In genomic region chr22:44952863-44953790, GRCh38 we compare ENCODE assay signal across 20 cellular contexts. TPM values are rescaled to one million over a fixed set of nuclear protein-coding genes. Genes with fewer than 3 reads are reported as not detected.
DNase-seq lines count a peak whose midpoint lies in the region; ATAC-seq and TF ChIP-seq lines count a peak whose summit lies in the region.
"Had no signal": no experiment of that assay in that cellular context is flagged by ENCODE, and none has a peak within 500 bp of the region (broad histone marks: within the 10 kb centered on the region; RNA-seq: fewer than 3 reads in every experiment).

No MANE protein-coding gene starts in this region.

- H3K4me2 ChIP-seq in OCI-LY7 (ENCODE audit: low read length), result peak overlapping the region; percentile 21; the same call in 1 of the 2 replicates
- H3K4me2 ChIP-seq: A549 had no signal

- H3K9me3 ChIP-seq in HUES48 (ENCODE audit: control insufficient read depth, insufficient read depth, low read length), result peaks cover 8% of the 10 kb centered on the region
- H3K9me3 ChIP-seq in OCI-LY7 (ENCODE audit: low read length), result no peaks in the 10 kb centered on the region
- H3K9me3 ChIP-seq in iPS-18a (ENCODE audit: control insufficient read depth, low read depth, low read length), result peaks cover 7% of the 10 kb centered on the region
- peaks cover 0 to 3% (median 0%) of the 10 kb centered on the region in 4 donors for H3K9me3 ChIP-seq in sigmoid colon
- H3K9me3 ChIP-seq: A549 had no signal

- H3K27me3 ChIP-seq in HUES48 (ENCODE audit: control insufficient read depth, insufficient read depth, low read length) (no peaks in the 10 kb centered on the region), iPS-18a (ENCODE audit: control insufficient read depth, insufficient read depth, low read length) (no peaks in the 10 kb centered on the region), sigmoid colon (peaks cover 0 to 32% (median 4%) of the 10 kb centered on the region in 3 donors)

- peaks cover 4% of the 10 kb centered on the region; the same call in 1 of the 2 replicates for H4K20me1 ChIP-seq in OCI-LY7 (ENCODE audit: insufficient read depth, low read length)

- DNase-seq in GM12865 (ENCODE audit: low read depth) (peak; percentile 43), OCI-LY7 (ENCODE audit: low spot score) (peak; percentile 9), sigmoid colon (no peak), coronary artery (ENCODE audit: low spot score) (no peak)
- DNase-seq in activated CD4-positive, CD25-positive, alpha-beta regulatory T cell treated with anti-CD3 and anti-CD28 coated beads, Interleukin-2, amount 50 U/mL, for 72 hours, result no peak
- DNase-seq: GF-D8, IMR-90, NCI-H1105, NCI-H1930, NCI-H2171 treated with DMSO at 0.1 percent for 48 hours, NCI-H446 treated with DMSO at 0.1 percent for 48 hours, NCI-H748 treated with DMSO at 0.1 percent for 48 hours, Right ventricle myocardium superior had no signal

- H3K9ac ChIP-seq in HUES48 (ENCODE audit: low read depth, low read length), result no peak overlapping the region
- no peak overlapping the region for H3K9ac ChIP-seq in iPS-18a (ENCODE audit: low read length)

- CTCF ChIA-PET in OCI-LY7 (lab: Charles Lee; ENCODE audit: unreplicated experiment), result no interaction called here

- H3K79me2 ChIP-seq in OCI-LY7 (ENCODE audit: insufficient read depth, low read depth, low read length), result no peaks in the 10 kb centered on the region

- POLR2A ChIA-PET in OCI-LY7 (lab: Charles Lee), result no interaction called here

- H3K4me1 ChIP-seq in HUES48 (ENCODE audit: control insufficient read depth, insufficient read depth, low read length) (peaks cover 44% of the 10 kb centered on the region), OCI-LY7 (ENCODE audit: insufficient read depth, low read length, poor library complexity, severe bottlenecking) (peaks cover 13% of the 10 kb centered on the region), iPS-18a (ENCODE audit: control insufficient read depth, low read depth, low read length) (peaks cover 48% of the 10 kb centered on the region), sigmoid colon (no peaks in the 10 kb centered on the region)
- H3K4me1 ChIP-seq: A549 had no signal

- no peak overlapping the region for H2AFZ ChIP-seq in OCI-LY7 (ENCODE audit: low read length)

- ATAC-seq in GM21528 (IDR thresholded peaks at IDR 0.05; ENCODE audit: low FRiP score, unreplicated experiment), result no peak
- ATAC-seq: A549, HCT116 had no signal

- H3K36me3 ChIP-seq in HUES48 (ENCODE audit: control insufficient read depth, insufficient read depth, low read length) (no peaks in the 10 kb centered on the region), OCI-LY7 (ENCODE audit: insufficient read depth, low read length) (no peaks in the 10 kb centered on the region), iPS-18a (ENCODE audit: control insufficient read depth, low read depth, low read length) (peaks cover 6% of the 10 kb centered on the region), sigmoid colon (no peaks in the 10 kb centered on the region)

- 51 to 53% methylated on average over 15 of the region's 15 CpGs for WGBS in sigmoid colon, 2 donors

- intact Hi-C loops in OCI-LY7 (cut with micrococcal nuclease; ENCODE audit: unreplicated experiment), result no loop called here
- intact Hi-C loops in sigmoid colon (cut with DNase I), result no loop called here

- H3K27ac ChIP-seq in HUES48 (ENCODE audit: low read depth, low read length), result peak overlapping the region; percentile 61
- H3K27ac ChIP-seq in OCI-LY7 (ENCODE audit: low read depth, low read length, poor library complexity, severe bottlenecking), result no peak overlapping the region
- no peak overlapping the region for H3K27ac ChIP-seq in iPS-18a (ENCODE audit: low read length)
- no peak overlapping the region for H3K27ac ChIP-seq in sigmoid colon
- no peak overlapping the region for H3K27ac ChIP-seq in coronary artery
- H3K27ac ChIP-seq: A549, C4-2B, SK-N-MC had no signal

- TF ChIP-seq CTCF in GM12865 (IDR thresholded peaks at IDR 0.05; ENCODE audit: insufficient read depth, low read depth, low read length, missing control alignments) (no peak), OCI-LY7 (conservative IDR thresholded peaks at IDR 0.05; ENCODE audit: low read length) (no peak), sigmoid colon (IDR thresholded peaks at IDR 0.05) (no peak), coronary artery (IDR thresholded peaks at IDR 0.05) (no peak)

- H3K4me3 ChIP-seq in GM12865 (ENCODE audit: low read depth, low read length) (no peak overlapping the region; the same call in none of the 2 replicates), HUES48 (ENCODE audit: low read depth, low read length) (no peak overlapping the region), OCI-LY7 (ENCODE audit: low read depth, low read length, poor library complexity, severe bottlenecking) (no peak overlapping the region), iPS-18a (ENCODE audit: low read length) (peak overlapping the region; percentile 4), sigmoid colon (no peak overlapping the region), coronary artery (no peak overlapping the region)
- H3K4me3 ChIP-seq: A549, SK-N-MC had no signal

- no TSS peak for BruUV-seq in OCI-LY7 (replicated peaks; lab: Mats Ljungman, UMichigan)

- H3K9me2 ChIP-seq in OCI-LY7 (ENCODE audit: insufficient read depth, low read length), result no peaks in the 10 kb centered on the region

- TF ChIP-seq EP300 in sigmoid colon (IDR thresholded peaks at IDR 0.05), result no peak

- no peak for TF ChIP-seq POLR2A in sigmoid colon (IDR thresholded peaks at IDR 0.05)

RNA-seq across cellular contexts. Expression of gene PHF21B, which starts 56.7 kb away (rescaled TPM):
- 3.1 and 9.4 TPM in 2 replicates for total RNA-seq in OCI-LY7 (2014; rRNA removed; shearing (Covaris generic))
- 12.4 TPM in 2 replicates for total RNA-seq in OCI-LY7 (2022)
- total RNA-seq in sigmoid colon, result under 1 TPM in 2 of 4 donors, not detected in 2; 0.28 to 0.66 TPM
- under 1 TPM in 1 of 3 donors, not detected in 2; 0.13 TPM for polyA plus RNA-seq in sigmoid colon
- total RNA-seq: IMR-90 had no signal

Comparison
In these comparisons a context has a peak if more than half of its experiments do, and no peak if none do; other contexts are left out.
1. DNase-seq: peak in GM12865 (single experiment) and OCI-LY7 (single experiment); none in sigmoid colon (single experiment), activated CD4-positive, CD25-positive, alpha-beta regulatory T cell treated with anti-CD3 and anti-CD28 coated beads, Interleukin-2, amount 50 U/mL, for 72 hours (single experiment) and coronary artery (single experiment).